ENCODE assay signal across 7 cellular contexts in the genomic region with DNA sequence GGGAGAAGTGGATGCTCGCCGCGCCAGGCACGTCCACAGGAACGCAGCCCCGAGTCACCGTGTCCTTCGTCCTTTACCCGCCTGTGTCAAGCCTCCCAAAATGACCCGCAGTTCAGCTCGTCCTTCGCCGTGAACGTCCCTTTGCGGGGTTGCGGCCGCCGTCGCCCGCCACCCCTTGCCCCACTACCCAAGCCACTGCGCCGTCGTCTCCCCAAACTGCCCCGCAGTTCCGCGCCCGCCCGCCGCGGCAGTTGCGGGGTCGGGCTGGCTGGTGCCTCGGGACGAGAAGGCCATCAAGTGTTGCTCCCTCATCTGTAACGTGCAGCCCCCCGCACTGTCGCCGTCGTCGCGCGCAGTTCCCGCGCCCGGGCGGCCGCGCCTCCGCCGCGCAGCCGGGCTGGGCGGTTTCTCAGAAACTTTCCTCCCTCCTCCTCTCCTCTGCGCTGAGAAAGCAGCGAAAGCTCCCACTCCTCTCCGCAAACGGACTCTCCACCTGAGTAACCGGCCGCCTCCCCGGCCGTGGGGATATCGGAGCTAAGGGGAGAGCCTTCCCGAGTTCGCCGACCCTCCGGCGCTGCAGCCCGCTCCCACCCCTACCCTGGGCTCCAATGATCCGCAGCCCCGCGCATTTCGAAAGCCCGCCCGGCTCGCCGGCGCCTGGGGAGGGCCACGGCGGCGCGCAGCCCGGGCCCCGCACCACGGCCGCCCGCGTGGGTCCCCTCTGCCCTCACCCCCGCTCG.
DNase-seq lines count a peak whose midpoint lies in the region; ATAC-seq and TF ChIP-seq lines count a peak whose summit lies in the region.

No MANE protein-coding gene starts in this region.

- peaks cover 2% of the 10 kb centered on the region; the same call in 1 of the 2 replicates for H3K4me1 ChIP-seq in iPS DF 6.9 (ENCODE audit: control insufficient read depth, insufficient read depth, low read length)

- peak overlapping the region; percentile 61; the same call in 1 of the 2 replicates for H3K4me3 ChIP-seq in iPS DF 6.9 (ENCODE audit: low read length)
- peak overlapping the region; percentile 75 for H3K4me3 ChIP-seq in skeletal muscle cell (ENCODE audit: low read depth, low read length)

- ATAC-seq in GM21515 (IDR thresholded peaks at IDR 0.05; ENCODE audit: unreplicated experiment) = no peak

- no peak for TF ChIP-seq CTCF in GM20000 (IDR thresholded peaks at IDR 0.05; ENCODE audit: extremely low read depth, missing control alignments)
- TF ChIP-seq CTCF in RWPE1 (conservative IDR thresholded peaks at IDR 0.05; ENCODE audit: low read depth) = no peak

- WGBS in iPS DF 6.9 (ENCODE audit: insufficient coverage, insufficient read length) = no CpG with 5 or more reads among the region's 89 CpGs

- H3K36me3 ChIP-seq in iPS DF 6.9 (ENCODE audit: control insufficient read depth, insufficient read depth, low read length) = no peaks in the 10 kb centered on the region

- CTCF ChIA-PET in RWPE1 (lab: Yijun Ruan, JAX) = interaction anchor here (0.7 kb wide), 1 partner anchor 322 kb away, joined by 3 read pairs; no protein-coding TSS in a partner anchor

- peak overlapping the region; percentile 100 for H3K27ac ChIP-seq in RWPE1
- peak overlapping the region; percentile 98 for H3K27ac ChIP-seq in angular gyrus (ENCODE audit: low read depth, low read length)
- no peak overlapping the region for H3K27ac ChIP-seq in iPS DF 6.9 (ENCODE audit: low read length)

- POLR2A ChIA-PET in RWPE1 (lab: Yijun Ruan, JAX; ENCODE audit: low non-redundant PET) = no interaction called here

- 0 out of 2 replicates have a peak, but pooled peaks cover 2% of the 10 kb centered on the region for H3K27me3 ChIP-seq in iPS DF 6.9 (ENCODE audit: control insufficient read depth, insufficient read depth, low read length)

- peak; percentile 48 for DNase-seq in GM20000 (ENCODE audit: low spot score)
- no peak for DNase-seq in RWPE1 (ENCODE audit: low spot score)
- no peak for DNase-seq in iPS DF 6.9 (ENCODE audit: low read depth, low spot score)
- DNase-seq in skeletal muscle cell (ENCODE audit: low read depth) = no peak
- no peak for DNase-seq in T-helper 9 cell

- H3K9me3 ChIP-seq in iPS DF 6.9 (ENCODE audit: control insufficient read depth, insufficient read depth, low read length) = no peaks in the 10 kb centered on the region
